ENCODE assay signal across 8 cellular contexts in the genomic region with DNA sequence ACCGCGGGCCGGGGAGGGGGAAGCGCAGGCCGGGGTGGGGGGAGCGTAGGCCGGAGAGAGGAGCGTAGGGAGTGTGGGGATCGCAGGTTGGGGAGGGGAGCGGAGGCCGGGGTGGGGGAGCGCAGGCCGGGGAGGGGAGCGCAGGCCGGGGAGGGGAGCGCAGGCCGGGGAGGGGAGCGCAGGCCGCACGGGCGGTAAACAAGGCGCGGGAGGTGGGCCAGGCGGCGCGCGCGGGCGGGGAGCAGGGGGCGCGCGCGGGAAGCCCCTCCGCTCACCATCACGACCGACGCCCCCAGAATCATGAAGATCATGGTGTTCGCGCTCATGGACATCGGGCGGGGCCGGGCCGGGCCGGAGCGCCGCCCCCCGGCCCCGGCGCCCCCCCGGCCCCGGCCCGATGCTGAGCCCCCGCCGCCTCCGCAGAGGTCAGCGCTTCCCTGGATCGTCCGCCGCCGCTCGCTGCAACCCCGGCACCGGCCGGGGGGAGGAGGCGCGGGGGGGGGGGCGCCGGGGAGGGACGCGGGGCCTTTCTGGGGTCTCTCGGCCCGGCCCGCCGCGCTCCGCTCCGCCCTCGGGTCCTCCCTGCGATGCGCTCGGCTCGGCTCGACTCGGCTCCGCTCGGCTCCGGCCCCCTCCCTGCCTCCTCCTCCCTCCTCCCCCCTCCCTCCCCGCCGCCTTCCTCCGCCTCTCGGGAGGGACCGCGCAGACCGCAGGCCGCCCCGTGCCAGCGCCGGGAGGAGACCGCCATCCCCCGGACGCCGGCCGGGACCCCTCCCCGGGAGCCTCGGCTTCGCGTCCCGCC. TPM values are rescaled to one million over a fixed set of nuclear protein-coding genes. Genes with fewer than 3 reads are reported as not detected.
DNase-seq lines count a peak whose midpoint lies in the region; ATAC-seq lines count a peak whose summit lies in the region.

A gene (minus strand): TSS at position 610 of the 802 bp plus-strand sequence. CDS start 278 bp downstream, at position 332.

- H3K36me3 Mint-ChIP-seq in activated T-cell treated with anti-CD3 and anti-CD28 coated beads, Interleukin-2, amount 50 U/mL, for 72 hours (ENCODE audit: insufficient read depth in 2 of 2) = peaks cover 0 to 2% of the 10 kb centered on the region in 2 donors
- H3K36me3 Mint-ChIP-seq in naive thymus-derived CD4-positive, alpha-beta T cell = peaks cover 0 to 11% (median 0%) of the 10 kb centered on the region in 5 donors
- peaks cover 26% of the 10 kb centered on the region for H3K36me3 Mint-ChIP-seq in stimulated activated memory B cell treated with anti-CD40 and anti-IgM and Interleukin-4, amounts not matched to agents 10 μg/mL and 1 μg/mL and 100 μg/mL, for 72 hours

- CTCF ChIA-PET in naive thymus-derived CD4-positive, alpha-beta T cell (lab: Charles Lee) = no interaction called here

- peak; percentile 56 to 62 for ATAC-seq in activated T-cell treated with anti-CD3 and anti-CD28 coated beads, Interleukin-2, amount 50 U/mL, for 72 hours (replicated peaks in 1 of 2)
- peak; percentile 75 for ATAC-seq in naive thymus-derived CD4-positive, alpha-beta T cell
- ATAC-seq in stimulated activated memory B cell treated with anti-CD40 and anti-IgM and Interleukin-4, amounts not matched to agents 10 μg/mL and 1 μg/mL and 100 μg/mL, for 72 hours = peak; percentile 53
- ATAC-seq in HG02885 (IDR thresholded peaks at IDR 0.05; ENCODE audit: poor library complexity, unreplicated experiment) = no peak

- H3K27ac Mint-ChIP-seq in activated T-cell treated with anti-CD3 and anti-CD28 coated beads, Interleukin-2, amount 50 U/mL, for 72 hours = no peak within 1 kb of the TSS
- peak within 1 kb of the TSS in 4 of 9 donors; percentile 32 to 67 (median 59) for H3K27ac Mint-ChIP-seq in naive thymus-derived CD4-positive, alpha-beta T cell
- no peak within 1 kb of the TSS for H3K27ac Mint-ChIP-seq in stimulated activated memory B cell treated with anti-CD40 and anti-IgM and Interleukin-4, amounts not matched to agents 10 μg/mL and 1 μg/mL and 100 μg/mL, for 72 hours

- H3K9me3 Mint-ChIP-seq in activated T-cell treated with anti-CD3 and anti-CD28 coated beads, Interleukin-2, amount 50 U/mL, for 72 hours = no peaks in the 10 kb centered on the region
- H3K9me3 Mint-ChIP-seq in naive thymus-derived CD4-positive, alpha-beta T cell = peaks cover 0 to 2% (median 0%) of the 10 kb centered on the region in 11 donors
- H3K9me3 Mint-ChIP-seq in stimulated activated memory B cell treated with anti-CD40 and anti-IgM and Interleukin-4, amounts not matched to agents 10 μg/mL and 1 μg/mL and 100 μg/mL, for 72 hours = no peaks in the 10 kb centered on the region

- H3K27ac ChIP-seq in naive thymus-derived CD4-positive, alpha-beta T cell (ENCODE audit: low read depth, low read length) = peak within 1 kb of the TSS; percentile 57

- no peaks in the 10 kb centered on the region for H3K4me1 Mint-ChIP-seq in activated T-cell treated with anti-CD3 and anti-CD28 coated beads, Interleukin-2, amount 50 U/mL, for 72 hours (ENCODE audit: low read depth)
- H3K4me1 Mint-ChIP-seq in naive thymus-derived CD4-positive, alpha-beta T cell = peaks cover 0 to 11% (median 0%) of the 10 kb centered on the region in 7 donors
- H3K4me1 Mint-ChIP-seq in stimulated activated memory B cell treated with anti-CD40 and anti-IgM and Interleukin-4, amounts not matched to agents 10 μg/mL and 1 μg/mL and 100 μg/mL, for 72 hours = peaks cover 12% of the 10 kb centered on the region

- H3K4me3 Mint-ChIP-seq in activated T-cell treated with anti-CD3 and anti-CD28 coated beads, Interleukin-2, amount 50 U/mL, for 72 hours = peak within 1 kb of the TSS; percentile 43 to 76
- peak within 1 kb of the TSS; percentile 36 to 83 (median 75) for H3K4me3 Mint-ChIP-seq in naive thymus-derived CD4-positive, alpha-beta T cell
- peak within 1 kb of the TSS; percentile 76 for H3K4me3 Mint-ChIP-seq in stimulated activated memory B cell treated with anti-CD40 and anti-IgM and Interleukin-4, amounts not matched to agents 10 μg/mL and 1 μg/mL and 100 μg/mL, for 72 hours

- H3K9me3 ChIP-seq in naive thymus-derived CD4-positive, alpha-beta T cell (ENCODE audit: control insufficient read depth in 2 of 3, low read length in 3 of 3) = no peaks in the 10 kb centered on the region

- DNase-seq in NCI-H82 (lab: John Stamatoyannopoulos, UW) = peak; percentile 49
- DNase-seq in NCI-H82 treated with DMSO at 0.1 percent for 48 hours (lab: John Stamatoyannopoulos, UW; ENCODE audit: unreplicated experiment) = no peak
- DNase-seq in activated T-cell treated with anti-CD3 and anti-CD28 coated beads, Interleukin-2, amount 50 U/mL, for 72 hours = peak; percentile 54 to 61
- DNase-seq in fibroblast of gingiva (ENCODE audit: low read depth) = peak; percentile 77
- DNase-seq in naive thymus-derived CD4-positive, alpha-beta T cell = peak in 7 of 9 donors; percentile 41 to 55 (median 52)
- no peak for DNase-seq in GDM1 (lab: John Stamatoyannopoulos, UW)

- POLR2A ChIA-PET in naive thymus-derived CD4-positive, alpha-beta T cell (lab: Charles Lee) = no interaction called here

- intact Hi-C loops in naive thymus-derived CD4-positive, alpha-beta T cell (cut with micrococcal nuclease) = loop anchor here in 1 of 2 donors (1.0 kb wide), 1 partner anchor 75 kb away; a partner anchor contains a TSS

- H3K36me3 ChIP-seq in naive thymus-derived CD4-positive, alpha-beta T cell (ENCODE audit: control insufficient read depth in 2 of 3, insufficient read depth in 3 of 3, low read length in 3 of 3) = peaks cover 0 to 28% (median 0%) of the 10 kb centered on the region in 3 experiments

- no peaks in the 10 kb centered on the region for H3K27me3 ChIP-seq in naive thymus-derived CD4-positive, alpha-beta T cell (ENCODE audit: control insufficient read depth in 2 of 2, insufficient read depth in 2 of 2, low read length in 2 of 2)

- no peaks in the 10 kb centered on the region for H3K27me3 Mint-ChIP-seq in activated T-cell treated with anti-CD3 and anti-CD28 coated beads, Interleukin-2, amount 50 U/mL, for 72 hours (ENCODE audit: low read depth)
- H3K27me3 Mint-ChIP-seq in naive thymus-derived CD4-positive, alpha-beta T cell = peaks cover 0 to 4% (median 0%) of the 10 kb centered on the region in 5 donors
- H3K27me3 Mint-ChIP-seq in stimulated activated memory B cell treated with anti-CD40 and anti-IgM and Interleukin-4, amounts not matched to agents 10 μg/mL and 1 μg/mL and 100 μg/mL, for 72 hours = peaks cover 10% of the 10 kb centered on the region

- no peaks in the 10 kb centered on the region for H3K4me1 ChIP-seq in naive thymus-derived CD4-positive, alpha-beta T cell (ENCODE audit: control insufficient read depth in 2 of 2, insufficient read depth in 2 of 2, low read length in 2 of 2)

- H3K4me3 ChIP-seq in naive thymus-derived CD4-positive, alpha-beta T cell (ENCODE audit: low read length) = no peak within 1 kb of the TSS

RNA-seq across cellular contexts. Expression of the gene that starts here (rescaled TPM):
- 1 to 10 TPM; 1.0 to 1.3 TPM for total RNA-seq in activated T-cell treated with anti-CD3 and anti-CD28 coated beads, Interleukin-2, amount 50 U/mL, for 72 hours
- total RNA-seq in naive thymus-derived CD4-positive, alpha-beta T cell = 1 to 10 TPM in 3 of 5 experiments, under 1 TPM in 1, not detected in 1; 0.66 to 2.8 (median 1.7) TPM
- polyA plus RNA-seq in naive thymus-derived CD4-positive, alpha-beta T cell = under 1 TPM in 1 of 2 donors, not detected in 1; 0.84 TPM

Comparison
In these comparisons a context has a peak if more than half of its experiments do, and no peak if none do; other contexts are left out.
1. DNase-seq: peak in NCI-H82 (single experiment), activated T-cell treated with anti-CD3 and anti-CD28 coated beads, Interleukin-2, amount 50 U/mL, for 72 hours (2 of 2), fibroblast of gingiva (single experiment) and naive thymus-derived CD4-positive, alpha-beta T cell (7 of 9); none in NCI-H82 treated with DMSO at 0.1 percent for 48 hours (single experiment) and GDM1 (single experiment).
2. Peak in every context shown above with its lines, with median percentiles within 50 percentile points of each other: H3K4me3 Mint-ChIP-seq.